In genomic region chr9:108811944-108812343, GRCh38 we compare ENCODE assay signal across 27 cellular contexts. TPM values are rescaled to one million over a fixed set of nuclear protein-coding genes. Genes with fewer than 3 reads are reported as not detected.
DNase-seq lines count a peak whose midpoint lies in the region; FAIRE-seq and TF ChIP-seq lines count a peak whose summit lies in the region.
"Had no signal": no experiment of that assay in that cellular context is flagged by ENCODE, and none has a peak within 500 bp of the region (broad histone marks: within the 10 kb centered on the region; RNA-seq: fewer than 3 reads in every experiment).

No MANE protein-coding gene starts in this region.

- no peaks in the 10 kb centered on the region for H3K36me3 ChIP-seq in bronchial epithelial cell (ENCODE audit: control insufficient read depth, insufficient read depth, low read length)
- H3K36me3 ChIP-seq: stomach, tibial artery had no signal

- no peak for TF ChIP-seq CTCF in bronchial epithelial cell (IDR thresholded peaks at IDR 0.05; ENCODE audit: insufficient read depth, low read length, severe bottlenecking)

- H3K27me3 ChIP-seq in bronchial epithelial cell (ENCODE audit: control insufficient read depth, insufficient read depth, low read length) = no peaks in the 10 kb centered on the region
- H3K27me3 ChIP-seq: stomach, tibial artery had no signal

- DNase-seq in DMS79 (lab: John Stamatoyannopoulos, UW) = peak; percentile 13
- DNase-seq in NCI-H1105 treated with DMSO at 0.1 percent for 48 hours (lab: John Stamatoyannopoulos, UW) = peak; percentile 57
- DNase-seq in NCI-H345 treated with DMSO at 0.1 percent for 48 hours (lab: John Stamatoyannopoulos, UW; ENCODE audit: unreplicated experiment) = peak; percentile 84
- no peak for DNase-seq in bronchial epithelial cell (ENCODE audit: low read depth)
- no peak for DNase-seq in HT-29 (ENCODE audit: low spot score)
- no peak for DNase-seq in NCI-H446 treated with DMSO at 0.1 percent for 48 hours (lab: John Stamatoyannopoulos, UW)
- DNase-seq in medulla oblongata (ENCODE audit: extremely low spot score) = no peak
- DNase-seq in GM19239 (ENCODE audit: insufficient read length, low spot score) = no peak
- DNase-seq: activated CD4-positive, alpha-beta T cell treated with anti-CD3 and anti-CD28 coated beads, Interleukin-2, amount 10 ng/mL, durations not matched to agents 7 days and 5 days; aorta; C1 segment of cervical spinal cord; Caco-2; central memory CD4-positive, alpha-beta T cell; dermis blood vessel endothelial cell; kidney; naive B cell; NCI-H2171 treated with DMSO at 0.1 percent for 48 hours; occipital lobe; SHP77; stimulated activated CD8-positive, alpha-beta memory T cell treated with anti-CD3 and anti-CD28 coated beads, Interleukin-4, amount 100 ng/mL, for 48 hours; stomach; tibial artery; WERI-Rb-1 had no signal

- no peak overlapping the region for H3K4me3 ChIP-seq in bronchial epithelial cell (ENCODE audit: low read depth, low read length)
- H3K4me3 ChIP-seq: stomach, tibial artery had no signal

- FAIRE-seq in bronchial epithelial cell (lab: Jason Lieb, UNC) (peak; percentile 43), GM19239 (lab: Jason Lieb, UNC) (no peak)
- FAIRE-seq: kidney had no signal

RNA-seq across cellular contexts. Expression of gene ACTL7B, which starts 43.8 kb away (rescaled TPM):
- total RNA-seq in bronchial epithelial cell = under 0.01 TPM in 1 of 2 replicates, not detected in the other
- total RNA-seq in HT-29 (2014; rRNA removed; shearing (Covaris generic)) = not detected in 2 replicates
- total RNA-seq: activated CD4-positive, alpha-beta T cell treated with anti-CD3 and anti-CD28 coated beads, Interleukin-2, amount 10 ng/mL, durations not matched to agents 7 days and 5 days; aorta; Caco-2; dermis blood vessel endothelial cell; kidney; lung microvascular endothelial cell; occipital lobe; skeletal muscle tissue; stomach had no signal

RNA-seq across cellular contexts. Expression of gene ACTL7A, which starts 50.1 kb away (rescaled TPM):
- total RNA-seq in bronchial epithelial cell = not detected in 2 replicates
- total RNA-seq in HT-29 (2014; rRNA removed; shearing (Covaris generic)) = not detected in 2 replicates
- total RNA-seq: activated CD4-positive, alpha-beta T cell treated with anti-CD3 and anti-CD28 coated beads, Interleukin-2, amount 10 ng/mL, durations not matched to agents 7 days and 5 days; activated naive CD4-positive, alpha-beta T cell treated with anti-CD3 and anti-CD28 coated beads, Interleukin-2, amount 50 U/mL, for 72 hours; activated T-helper 1 cell treated with anti-CD3 and anti-CD28 coated beads, Interleukin-12 subunit alpha, Interleukin-12 subunit beta, Interleukin-2, Interleukin-4 antibody, amounts not matched to agents 30 ng/mL and 10 ng/mL and 1 ng/mL, durations not matched to agents 14 hours and 24 hours and 36 hours; aorta; Caco-2; dermis blood vessel endothelial cell; kidney; lung microvascular endothelial cell; occipital lobe; skeletal muscle tissue; stomach had no signal

Comparison
In these comparisons a context has a peak if more than half of its experiments do, and no peak if none do; other contexts are left out.
1. DNase-seq: peak in DMS79 (single experiment), NCI-H1105 treated with DMSO at 0.1 percent for 48 hours (single experiment) and NCI-H345 treated with DMSO at 0.1 percent for 48 hours (single experiment); none in bronchial epithelial cell (single experiment), HT-29 (single experiment), NCI-H446 treated with DMSO at 0.1 percent for 48 hours (single experiment), medulla oblongata (single experiment) and GM19239 (single experiment).